In genomic region chr4:152660526-152660925, GRCh38 we compare ENCODE assay signal across 23 cellular contexts.
"Had no signal": no experiment of that assay in that cellular context is flagged by ENCODE, and none has a peak within 500 bp of the region (broad histone marks: within the 10 kb centered on the region; RNA-seq: fewer than 3 reads in every experiment).

No MANE protein-coding gene starts in this region.

- H3K4me3 ChIP-seq: coronary artery, esophagus squamous epithelium, hepatocyte, left lung, prostate gland, skin epidermis, stomach, testis, upper lobe of left lung had no signal

- H3K9me3 ChIP-seq: prostate gland, testis had no signal

- H3K4me2 ChIP-seq: hepatocyte had no signal

- FAIRE-seq: endothelial cell of umbilical vein had no signal

- H3K27ac Mint-ChIP-seq: activated CD8-positive, alpha-beta T cell treated with anti-CD3 and anti-CD28 coated beads for 36 hours; brain; nephron had no signal

- H3K27me3 Mint-ChIP-seq: activated CD8-positive, alpha-beta T cell treated with anti-CD3 and anti-CD28 coated beads for 36 hours; central memory CD8-positive, alpha-beta T cell had no signal

- ATAC-seq: activated CD8-positive, alpha-beta T cell treated with anti-CD3 and anti-CD28 coated beads for 36 hours; activated naive CD4-positive, alpha-beta T cell treated with anti-CD3 and anti-CD28 coated beads, Interleukin-2, amount 50 U/mL, for 72 hours; activated T-cell treated with anti-CD3 and anti-CD28 coated beads, Interleukin-2, amount 50 U/mL, for 4 hours; left lung; right cardiac atrium had no signal

- H3K36me3 ChIP-seq: left lung, prostate gland, stomach, upper lobe of left lung had no signal

- H2AFZ ChIP-seq: hepatocyte had no signal

- DNase-seq: activated CD8-positive, alpha-beta T cell treated with anti-CD3 and anti-CD28 coated beads for 36 hours; activated effector memory CD4-positive, alpha-beta T cell treated with anti-CD3 and anti-CD28 coated beads, Interleukin-2, amount 50 U/mL, for 16 hours; activated T-cell treated with anti-CD3 and anti-CD28 coated beads, Interleukin-2, amount 50 U/mL, for 4 hours; amygdala; effector CD4-positive, alpha-beta T cell; esophagus squamous epithelium; islet precursor cell; left lung; occipital lobe; right cardiac atrium; stomach; T-helper 9 cell; testis; upper lobe of left lung had no signal

- H3K4me1 ChIP-seq: prostate gland, testis, upper lobe of left lung had no signal

- H3K4me1 Mint-ChIP-seq: brain, nephron had no signal

- H3K79me2 ChIP-seq: hepatocyte had no signal

- H3K27ac ChIP-seq: coronary artery, esophagus squamous epithelium, hepatocyte, left lung, prostate gland, skin epidermis, testis, upper lobe of left lung had no signal

- H3K4me3 Mint-ChIP-seq: activated CD8-positive, alpha-beta T cell treated with anti-CD3 and anti-CD28 coated beads for 36 hours; activated T-cell treated with anti-CD3 and anti-CD28 coated beads, Interleukin-2, amount 50 U/mL, for 4 hours; brain; central memory CD8-positive, alpha-beta T cell; nephron had no signal

- H3K27me3 ChIP-seq: esophagus squamous epithelium, hepatocyte, left lung, stomach, testis, upper lobe of left lung had no signal
